Comparison of ENCODE assay signal across 20 cellular contexts in genomic region chr10:12501851-12502525, GRCh38.
DNase-seq lines count a peak whose midpoint lies in the region; ATAC-seq and TF ChIP-seq lines count a peak whose summit lies in the region.
"Had no signal": no experiment of that assay in that cellular context is flagged by ENCODE, and none has a peak within 500 bp of the region (broad histone marks: within the 10 kb centered on the region; RNA-seq: fewer than 3 reads in every experiment).

No MANE protein-coding gene starts in this region.

- peaks cover 18% of the 10 kb centered on the region for H3K9me3 Mint-ChIP-seq in Caco-2 (ENCODE audit: unreplicated experiment)
- H3K9me3 Mint-ChIP-seq: activated T-cell treated with anti-CD3 and anti-CD28 coated beads, Interleukin-2, amount 50 U/mL, for 4 hours; T-helper 1 cell treated with Interleukin-12 subunit alpha and Interleukin-12 subunit beta and Interleukin-4 antibody, amounts not matched to agents 30 μg/mL and 1 μg/mL, for 36 hours had no signal

- TF ChIP-seq EP300 in transverse colon (IDR thresholded peaks at IDR 0.05; ENCODE audit: low read depth), result no peak

- peak overlapping the region; percentile 72 for H3K4me3 Mint-ChIP-seq in Caco-2 (ENCODE audit: unreplicated experiment)
- H3K4me3 Mint-ChIP-seq: activated T-cell treated with anti-CD3 and anti-CD28 coated beads, Interleukin-2, amount 50 U/mL, for 4 hours; T-helper 1 cell treated with Interleukin-12 subunit alpha and Interleukin-12 subunit beta and Interleukin-4 antibody, amounts not matched to agents 30 μg/mL and 1 μg/mL, for 36 hours had no signal

- BruUV-seq in Caco-2 (replicated peaks; lab: Mats Ljungman, UMichigan) (no TSS peak), Panc1 (replicated peaks; lab: Mats Ljungman, UMichigan) (no TSS peak)

- no peaks in the 10 kb centered on the region for H3K36me3 ChIP-seq in Caco-2 (ENCODE audit: control insufficient read depth, insufficient read depth, low read length)
- no peaks in the 10 kb centered on the region for H3K36me3 ChIP-seq in Panc1 (ENCODE audit: control insufficient read depth, insufficient read depth, low read length)
- no peaks in the 10 kb centered on the region for H3K36me3 ChIP-seq in transverse colon
- H3K36me3 ChIP-seq: tibial artery had no signal

- no peaks in the 10 kb centered on the region for H3K27me3 ChIP-seq in Caco-2 (replicated peaks; ENCODE audit: control insufficient read depth, insufficient read depth, low read length)
- H3K27me3 ChIP-seq in Panc1 (ENCODE audit: control insufficient read depth, insufficient read depth, low read length), result no peaks in the 10 kb centered on the region
- H3K27me3 ChIP-seq in transverse colon, result no peaks in the 10 kb centered on the region
- H3K27me3 ChIP-seq: tibial artery had no signal

- intact Hi-C loops in Caco-2 (cut with micrococcal nuclease; ENCODE audit: unreplicated experiment) (loop anchor here (5.0 kb wide), 2 partner anchors 135 to 145 kb away; no protein-coding TSS in a partner anchor), Panc1 (cut with micrococcal nuclease; ENCODE audit: unreplicated experiment) (no loop called here), left cardiac atrium (cut with DNase I) (no loop called here), transverse colon (cut with DNase I; ENCODE audit: low total_unique reads) (no loop called here)

- peaks cover 42% of the 10 kb centered on the region for H3K4me1 Mint-ChIP-seq in Caco-2 (ENCODE audit: low read depth, unreplicated experiment)

- peak overlapping the region; percentile 99 for H3K27ac Mint-ChIP-seq in Caco-2 (ENCODE audit: unreplicated experiment)
- H3K27ac Mint-ChIP-seq: T-helper 1 cell treated with Interleukin-12 subunit alpha and Interleukin-12 subunit beta and Interleukin-4 antibody, amounts not matched to agents 30 μg/mL and 1 μg/mL, for 36 hours had no signal

- WGBS in transverse colon (ENCODE audit: low coverage in 1 of 2), 2 donors, result 87 to 88% methylated on average over 8 to 16 of the region's 16 CpGs

- no peaks in the 10 kb centered on the region for H3K27me3 Mint-ChIP-seq in Caco-2 (ENCODE audit: insufficient read depth, unreplicated experiment)

- POLR2A ChIA-PET in Caco-2 (lab: Charles Lee), result interaction anchor here (0.5 kb wide), 1 partner anchor 679 kb away, joined by 6 read pairs; the partner anchor contains the start of gene PROSER2
- POLR2A ChIA-PET in Panc1 (lab: Charles Lee), result no interaction called here

- peaks cover 59% of the 10 kb centered on the region for H3K4me1 ChIP-seq in Caco-2
- no peaks in the 10 kb centered on the region for H3K4me1 ChIP-seq in Panc1 (ENCODE audit: control insufficient read depth, insufficient read depth, low read length)
- H3K4me1 ChIP-seq in transverse colon, result peaks cover 10 to 38% (median 20%) of the 10 kb centered on the region in 4 donors
- H3K4me1 ChIP-seq: psoas muscle had no signal

- no peak for TF ChIP-seq POLR2A in transverse colon (IDR thresholded peaks at IDR 0.05)

- H3K4me3 ChIP-seq in Caco-2 (ENCODE audit: low read depth, low read length) (no peak overlapping the region), Panc1 (ENCODE audit: low read depth in 2 of 2, low read length in 2 of 2) (no peak overlapping the region), transverse colon (no peak overlapping the region)
- H3K4me3 ChIP-seq: GM23248, psoas muscle, tibial artery had no signal

- TF ChIP-seq CTCF in Caco-2 (IDR thresholded peaks at IDR 0.05; ENCODE audit: insufficient read depth in 1 of 2, low read depth in 1 of 2, low read length in 1 of 2, severe bottlenecking in 1 of 2, unreplicated experiment in 1 of 2) (peak; percentile 10 to 41), Panc1 (IDR thresholded peaks at IDR 0.05) (no peak), transverse colon (IDR thresholded peaks at IDR 0.05) (no peak)

- H3K27ac ChIP-seq in Panc1 (ENCODE audit: low read length) (no peak overlapping the region), transverse colon (no peak overlapping the region)
- H3K27ac ChIP-seq: epithelial cell of prostate, GM23248, psoas muscle, RWPE1, tibial artery had no signal

- DNase-seq in Caco-2, result peak; percentile 55 to 66
- no peak for DNase-seq in Panc1 (ENCODE audit: low read depth, low spot score)
- no peak for DNase-seq in left cardiac atrium
- DNase-seq in retina, result peak; percentile 28
- no peak for DNase-seq in transverse colon
- no peak for DNase-seq in stimulated activated CD4-positive, alpha-beta T cell treated with anti-CD3 and anti-CD28 coated beads, Interleukin-1b, Interleukin-23, amount 100 ng/mL, for 48 hours
- DNase-seq in NCI-H1694 treated with DMSO at 0.1 percent for 48 hours (lab: John Stamatoyannopoulos, UW), result no peak
- no peak for DNase-seq in NCI-H146 (lab: John Stamatoyannopoulos, UW)
- DNase-seq: activated T-cell treated with anti-CD3 and anti-CD28 coated beads, Interleukin-2, amount 50 U/mL, for 4 hours; cerebellar nuclear complex; DMS79 treated with DMSO at 0.1 percent for 48 hours; GM23248; kidney glomerular epithelial cell; NCI-H2029; NCI-H748 treated with DMSO at 0.1 percent for 48 hours; psoas muscle had no signal

- ATAC-seq in Panc1 (peak; percentile 62; the same call in 1 of the 2 replicates), left cardiac atrium (peak; percentile 53 to 61)
- ATAC-seq: activated T-cell treated with anti-CD3 and anti-CD28 coated beads, Interleukin-2, amount 50 U/mL, for 4 hours had no signal

- H3K9me3 ChIP-seq in Caco-2, result no peaks in the 10 kb centered on the region
- no peaks in the 10 kb centered on the region for H3K9me3 ChIP-seq in Panc1 (ENCODE audit: control insufficient read depth, insufficient read depth, low read depth, low read length)
- no peaks in the 10 kb centered on the region for H3K9me3 ChIP-seq in transverse colon
- H3K9me3 ChIP-seq: psoas muscle, tibial artery had no signal

- in situ Hi-C loops in Panc1 (cut with HindIII; ENCODE audit: low pct_unique_long_range_greater_than_20kb, low sequenced_read_pairs), result no loop called here
- in situ Hi-C loops in transverse colon (cut with MboI; ENCODE audit: low pct_ligation_motif_present in 1 of 4, low pct_unique_long_range_greater_than_20kb in 1 of 4, low sequenced_read_pairs in 3 of 4), result no loop called here

- CTCF ChIA-PET in Caco-2 (lab: Charles Lee) (interaction anchor here (0.6 to 1.0 kb wide), 4 partner anchors 26 to 155 kb away, joined by 3 to 4 read pairs (median 3); no protein-coding TSS in a partner anchor), Panc1 (lab: Charles Lee) (no interaction called here)

- H3K36me3 Mint-ChIP-seq in Caco-2 (ENCODE audit: insufficient read depth, unreplicated experiment), result peaks cover 21% of the 10 kb centered on the region

Comparison
In these comparisons a context has a peak if more than half of its experiments do, and no peak if none do; other contexts are left out.
1. DNase-seq: peak in Caco-2 (2 of 2) and retina (single experiment); none in Panc1 (single experiment), left cardiac atrium (single experiment), transverse colon (single experiment), stimulated activated CD4-positive, alpha-beta T cell treated with anti-CD3 and anti-CD28 coated beads, Interleukin-1b, Interleukin-23, amount 100 ng/mL, for 48 hours (single experiment), NCI-H1694 treated with DMSO at 0.1 percent for 48 hours (single experiment) and NCI-H146 (single experiment).
2. CTCF ChIP-seq: peak in Caco-2 (2 of 2); none in Panc1 (single experiment) and transverse colon (0 of 5).